ENCODE assay signal across 16 cellular contexts in the genomic region with DNA sequence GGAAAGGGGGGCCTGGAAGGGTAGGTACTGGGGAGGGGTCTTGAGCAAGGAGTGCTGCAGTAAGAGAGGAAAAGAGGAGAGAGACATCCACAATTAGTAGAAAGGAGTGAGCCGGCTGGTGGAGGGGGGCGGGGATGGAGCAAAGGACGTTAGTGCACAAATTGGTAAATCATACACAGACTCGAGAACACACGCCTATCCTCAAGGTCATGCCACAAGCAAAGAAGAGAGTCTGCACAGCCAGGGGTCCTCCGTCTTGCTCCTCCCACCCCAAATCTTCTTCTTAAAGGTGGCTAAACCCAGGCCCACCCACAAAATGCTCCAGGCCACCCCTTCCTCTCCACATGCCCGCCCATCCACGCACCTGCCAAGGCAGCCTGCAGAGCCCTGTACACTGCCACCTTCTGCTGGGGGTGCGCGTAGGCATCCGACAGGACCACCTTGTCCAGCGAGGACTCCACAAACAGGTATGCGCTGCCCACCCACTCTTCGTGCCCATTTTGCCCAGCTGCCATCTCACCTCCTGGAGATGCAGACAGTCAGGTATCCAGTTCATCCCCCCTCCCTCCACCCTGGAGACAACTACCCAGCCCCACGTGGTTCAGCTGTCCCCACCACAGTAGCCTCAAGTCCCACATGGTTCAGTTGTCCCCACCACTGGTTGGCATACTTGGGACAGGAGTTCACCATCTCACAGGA. TPM values are rescaled to one million over a fixed set of nuclear protein-coding genes. Genes with fewer than 3 reads are reported as not detected.
DNase-seq lines count a peak whose midpoint lies in the region; ATAC-seq, FAIRE-seq and TF ChIP-seq lines count a peak whose summit lies in the region.
"Had no signal": no experiment of that assay in that cellular context is flagged by ENCODE, and none has a peak within 500 bp of the region (broad histone marks: within the 10 kb centered on the region; RNA-seq: fewer than 3 reads in every experiment).

No MANE protein-coding gene starts in this region.

- no peak for ATAC-seq in activated naive CD8-positive, alpha-beta T cell treated with anti-CD3 and anti-CD28 coated beads, Interleukin-2, amount 10 ng/mL, durations not matched to agents 7 days and 5 days (ENCODE audit: low read depth)
- ATAC-seq in GM18907 (IDR thresholded peaks at IDR 0.05; ENCODE audit: unreplicated experiment) (no peak), upper lobe of right lung (no peak), gastroesophageal sphincter (no peak)
- ATAC-seq: left cardiac atrium had no signal

- no peaks in the 10 kb centered on the region for H3K79me2 ChIP-seq in OCI-LY1 (ENCODE audit: insufficient read depth, low read length)

- no peak overlapping the region for H3K27ac ChIP-seq in OCI-LY1 (ENCODE audit: low read depth, low read length, poor library complexity, severe bottlenecking)
- H3K27ac ChIP-seq in endodermal cell (ENCODE audit: low read depth, low read length): no peak overlapping the region
- H3K27ac ChIP-seq in small intestine (ENCODE audit: low read depth in 1 of 2, low read length in 1 of 2): no peak overlapping the region
- H3K27ac ChIP-seq in upper lobe of right lung: no peak overlapping the region
- H3K27ac ChIP-seq in gastroesophageal sphincter: no peak overlapping the region
- H3K27ac ChIP-seq: PC-9, VCaP had no signal

- no peaks in the 10 kb centered on the region for H3K9me3 Mint-ChIP-seq in activated naive CD8-positive, alpha-beta T cell treated with anti-CD3 and anti-CD28 coated beads, Interleukin-2, amount 10 ng/mL, durations not matched to agents 7 days and 5 days
- H3K9me3 Mint-ChIP-seq in activated naive CD8-positive, alpha-beta T cell treated with anti-CD3 and anti-CD28 coated beads for 36 hours: no peaks in the 10 kb centered on the region
- peaks cover 2% of the 10 kb centered on the region for H3K9me3 Mint-ChIP-seq in endodermal cell

- POLR2A ChIA-PET in activated naive CD8-positive, alpha-beta T cell treated with anti-CD3 and anti-CD28 coated beads, Interleukin-2, amount 10 ng/mL, durations not matched to agents 7 days and 5 days (lab: Charles Lee): interaction anchor here (1.9 to 2.1 kb wide), 2 partner anchors 127 to 142 kb away, joined by 11 read pairs; partner anchors contain the start of gene CBFB

- H3K36me3 ChIP-seq in OCI-LY1 (ENCODE audit: insufficient read depth, low read length) (no peaks in the 10 kb centered on the region), endodermal cell (ENCODE audit: control insufficient read depth, insufficient read depth, low read length) (no peaks in the 10 kb centered on the region), small intestine (ENCODE audit: control insufficient read depth in 2 of 2, insufficient read depth in 2 of 2, low read length in 2 of 2) (no peaks in the 10 kb centered on the region), upper lobe of right lung (no peaks in the 10 kb centered on the region), gastroesophageal sphincter (no peaks in the 10 kb centered on the region)

- FAIRE-seq in small intestine (lab: Jason Lieb, UNC): no peak

- no peaks in the 10 kb centered on the region for H4K20me1 ChIP-seq in OCI-LY1 (ENCODE audit: insufficient read depth, low read length)

- no peaks in the 10 kb centered on the region for H3F3A ChIP-seq in OCI-LY1 (ENCODE audit: insufficient read depth, low read length)

- DNase-seq in activated naive CD8-positive, alpha-beta T cell treated with anti-CD3 and anti-CD28 coated beads, Interleukin-2, amount 10 ng/mL, durations not matched to agents 7 days and 5 days: peak; percentile 41
- DNase-seq in activated naive CD8-positive, alpha-beta T cell treated with anti-CD3 and anti-CD28 coated beads for 36 hours: no peak
- DNase-seq in endodermal cell: peak; percentile 46
- peak; percentile 41 for DNase-seq in small intestine
- DNase-seq in upper lobe of right lung: no peak
- DNase-seq: activated CD8-positive, alpha-beta memory T cell treated with anti-CD3 and anti-CD28 coated beads, Interleukin-2, amount 50 U/mL, for 4 hours; Kasumi-1; left cardiac atrium; naive B cell; NCI-H524; PC-9 had no signal

- intact Hi-C loops in upper lobe of right lung (cut with DNase I): loop anchor here (10.0 kb wide), 1 partner anchor 181 kb away; no protein-coding TSS in a partner anchor

- H3K4me3 Mint-ChIP-seq in activated naive CD8-positive, alpha-beta T cell treated with anti-CD3 and anti-CD28 coated beads, Interleukin-2, amount 10 ng/mL, durations not matched to agents 7 days and 5 days: no peak overlapping the region
- no peak overlapping the region for H3K4me3 Mint-ChIP-seq in activated naive CD8-positive, alpha-beta T cell treated with anti-CD3 and anti-CD28 coated beads for 36 hours
- H3K4me3 Mint-ChIP-seq in endodermal cell: no peak overlapping the region
- H3K4me3 Mint-ChIP-seq: activated naive CD8-positive, alpha-beta T cell had no signal

- H3K36me3 Mint-ChIP-seq in activated naive CD8-positive, alpha-beta T cell treated with anti-CD3 and anti-CD28 coated beads, Interleukin-2, amount 10 ng/mL, durations not matched to agents 7 days and 5 days: peaks cover 20% of the 10 kb centered on the region
- peaks cover 15% of the 10 kb centered on the region for H3K36me3 Mint-ChIP-seq in activated naive CD8-positive, alpha-beta T cell treated with anti-CD3 and anti-CD28 coated beads for 36 hours
- H3K36me3 Mint-ChIP-seq in endodermal cell (ENCODE audit: low read depth): no peaks in the 10 kb centered on the region
- H3K36me3 Mint-ChIP-seq: activated naive CD8-positive, alpha-beta T cell; naive B cell had no signal

- peaks cover 56% of the 10 kb centered on the region for H3K4me1 Mint-ChIP-seq in activated naive CD8-positive, alpha-beta T cell treated with anti-CD3 and anti-CD28 coated beads, Interleukin-2, amount 10 ng/mL, durations not matched to agents 7 days and 5 days
- peaks cover 28% of the 10 kb centered on the region for H3K4me1 Mint-ChIP-seq in activated naive CD8-positive, alpha-beta T cell treated with anti-CD3 and anti-CD28 coated beads for 36 hours
- peaks cover 3% of the 10 kb centered on the region for H3K4me1 Mint-ChIP-seq in endodermal cell

- no peak for TF ChIP-seq POLR2A in gastroesophageal sphincter (IDR thresholded peaks at IDR 0.05)

- H3K9me3 ChIP-seq in OCI-LY1 (ENCODE audit: low read length) (no peaks in the 10 kb centered on the region), endodermal cell (ENCODE audit: control insufficient read depth, low read length) (no peaks in the 10 kb centered on the region), small intestine (ENCODE audit: control insufficient read depth, low read depth) (no peaks in the 10 kb centered on the region), upper lobe of right lung (no peaks in the 10 kb centered on the region), gastroesophageal sphincter (no peaks in the 10 kb centered on the region)

- H3K27me3 ChIP-seq in OCI-LY1 (ENCODE audit: insufficient read depth, low read length): no peaks in the 10 kb centered on the region
- peaks cover 100% of the 10 kb centered on the region for H3K27me3 ChIP-seq in endodermal cell (ENCODE audit: control insufficient read depth, insufficient read depth, low read length, poor library complexity, severe bottlenecking)
- H3K27me3 ChIP-seq in small intestine (ENCODE audit: control insufficient read depth in 2 of 2, insufficient read depth in 2 of 2, low read length in 2 of 2): no peaks in the 10 kb centered on the region
- no peaks in the 10 kb centered on the region for H3K27me3 ChIP-seq in upper lobe of right lung
- no peaks in the 10 kb centered on the region for H3K27me3 ChIP-seq in gastroesophageal sphincter

- H3K9ac ChIP-seq in OCI-LY1 (ENCODE audit: low read length) (no peak overlapping the region), endodermal cell (ENCODE audit: extremely low read depth, low read length, poor library complexity, severe bottlenecking) (no peak overlapping the region)

- WGBS in endodermal cell (ENCODE audit: insufficient coverage in 1 of 2, insufficient read length in 1 of 2), 2 experiments: 57 to 59% methylated on average over 10 to 15 of the region's 15 CpGs
- 30 to 63% (median 55%) methylated on average over 11 to 15 of the region's 15 CpGs for WGBS in small intestine, 3 donors
- WGBS in gastroesophageal sphincter (ENCODE audit: low coverage in 1 of 2), 2 donors: 50 to 72% methylated on average over 4 of the region's 15 CpGs

- H3K27me3 Mint-ChIP-seq in activated naive CD8-positive, alpha-beta T cell treated with anti-CD3 and anti-CD28 coated beads, Interleukin-2, amount 10 ng/mL, durations not matched to agents 7 days and 5 days: peaks cover 6% of the 10 kb centered on the region
- peaks cover 29% of the 10 kb centered on the region for H3K27me3 Mint-ChIP-seq in activated naive CD8-positive, alpha-beta T cell treated with anti-CD3 and anti-CD28 coated beads for 36 hours
- H3K27me3 Mint-ChIP-seq in endodermal cell (ENCODE audit: insufficient read depth): peaks cover 97% of the 10 kb centered on the region

- no peaks in the 10 kb centered on the region for H3K9me2 ChIP-seq in OCI-LY1 (ENCODE audit: low read depth, low read length)

- no peak overlapping the region for H3K4me3 ChIP-seq in OCI-LY1 (ENCODE audit: low read depth, low read length, poor library complexity, severe bottlenecking)
- no peak overlapping the region for H3K4me3 ChIP-seq in endodermal cell (ENCODE audit: low read length)
- no peak overlapping the region for H3K4me3 ChIP-seq in small intestine (ENCODE audit: low read depth in 1 of 2, low read length in 2 of 2)
- H3K4me3 ChIP-seq in upper lobe of right lung: no peak overlapping the region
- H3K4me3 ChIP-seq in gastroesophageal sphincter: no peak overlapping the region
- H3K4me3 ChIP-seq: PC-9 had no signal

- no peak for TF ChIP-seq EP300 in gastroesophageal sphincter (IDR thresholded peaks at IDR 0.05)

- H3K27ac Mint-ChIP-seq in activated naive CD8-positive, alpha-beta T cell treated with anti-CD3 and anti-CD28 coated beads, Interleukin-2, amount 10 ng/mL, durations not matched to agents 7 days and 5 days: peak overlapping the region; percentile 63
- no peak overlapping the region for H3K27ac Mint-ChIP-seq in activated naive CD8-positive, alpha-beta T cell treated with anti-CD3 and anti-CD28 coated beads for 36 hours
- no peak overlapping the region for H3K27ac Mint-ChIP-seq in endodermal cell

- 0 out of 2 replicates have a peak, but pooled peaks have one; percentile 12 for TF ChIP-seq CTCF in OCI-LY1 (IDR thresholded peaks at IDR 0.05; ENCODE audit: low read length)
- no peak for TF ChIP-seq CTCF in endodermal cell (conservative IDR thresholded peaks at IDR 0.05)
- no peak for TF ChIP-seq CTCF in upper lobe of right lung (IDR thresholded peaks at IDR 0.05)
- TF ChIP-seq CTCF in gastroesophageal sphincter (IDR thresholded peaks at IDR 0.05): no peak

- H3K4me1 ChIP-seq in OCI-LY1 (ENCODE audit: insufficient read depth, low read length, severe bottlenecking) (peaks cover 20% of the 10 kb centered on the region), endodermal cell (ENCODE audit: control insufficient read depth, insufficient read depth, low read length) (no peaks in the 10 kb centered on the region), small intestine (ENCODE audit: control insufficient read depth in 2 of 2, insufficient read depth in 1 of 2, low read depth in 1 of 2, low read length in 1 of 2) (peaks cover 0 to 3% of the 10 kb centered on the region in 2 donors), upper lobe of right lung (peaks cover 10% of the 10 kb centered on the region), gastroesophageal sphincter (peaks cover 0 to 51% (median 19%) of the 10 kb centered on the region in 3 donors)

- no peak overlapping the region for H3K4me2 ChIP-seq in OCI-LY1 (ENCODE audit: low read length)
- H3K4me2 ChIP-seq: PC-9 had no signal

- H2AFZ ChIP-seq in OCI-LY1 (ENCODE audit: low read length): no peak overlapping the region
- H2AFZ ChIP-seq: PC-9 had no signal

RNA-seq across cellular contexts. Expression of gene TRADD, which starts 3.4 kb away (rescaled TPM):
- 10 to 100 TPM; 77.3 to 81.7 TPM for total RNA-seq in activated naive CD8-positive, alpha-beta T cell treated with anti-CD3 and anti-CD28 coated beads, Interleukin-2, amount 10 ng/mL, durations not matched to agents 7 days and 5 days
- 10 to 100 TPM; 15.3 to 16.0 TPM for total RNA-seq in activated naive CD8-positive, alpha-beta T cell treated with anti-CD3 and anti-CD28 coated beads for 36 hours
- total RNA-seq in endodermal cell (1 to 10 TPM; 2.8 to 5.4 TPM), upper lobe of right lung (24.1 TPM), gastroesophageal sphincter (10 to 100 TPM; 26.1 to 39.7 (median 28.9) TPM)
- 1.3 TPM for polyA plus RNA-seq in endodermal cell (2013, experiment 1 of 2)
- 0.83 TPM for polyA plus RNA-seq in endodermal cell (2013, experiment 2 of 2)
- polyA plus RNA-seq in small intestine: 10 to 100 TPM; 18.8 to 37.8 (median 28.4) TPM

RNA-seq across cellular contexts. Expression of gene FBXL8, which starts 3.5 kb away (rescaled TPM):
- 10 to 100 TPM; 34.1 to 41.3 TPM for total RNA-seq in activated naive CD8-positive, alpha-beta T cell treated with anti-CD3 and anti-CD28 coated beads, Interleukin-2, amount 10 ng/mL, durations not matched to agents 7 days and 5 days
- total RNA-seq in activated naive CD8-positive, alpha-beta T cell treated with anti-CD3 and anti-CD28 coated beads for 36 hours: 1 to 10 TPM; 7.9 to 8.5 TPM
- total RNA-seq in endodermal cell (1 to 10 TPM; 1.9 to 3.5 TPM), upper lobe of right lung (34.1 TPM), gastroesophageal sphincter (10 to 100 TPM in 3 of 4 donors, 1 to 10 TPM in 1; 6.9 to 18.8 (median 14.2) TPM)
- polyA plus RNA-seq in endodermal cell (2013, experiment 1 of 2): 1.1 TPM
- polyA plus RNA-seq in endodermal cell (2013, experiment 2 of 2): 0.75 TPM
- polyA plus RNA-seq in small intestine: 10 to 100 TPM in 1 of 3 donors, 1 to 10 TPM in 2; 5.8 to 13.1 (median 7.6) TPM

RNA-seq across cellular contexts. Expression of gene B3GNT9, which starts 5.5 kb away (rescaled TPM):
- 10 to 100 TPM in 1 of 2 experiments, 1 to 10 TPM in 1; 9.0 to 10.1 TPM for total RNA-seq in activated naive CD8-positive, alpha-beta T cell treated with anti-CD3 and anti-CD28 coated beads, Interleukin-2, amount 10 ng/mL, durations not matched to agents 7 days and 5 days
- total RNA-seq in activated naive CD8-positive, alpha-beta T cell treated with anti-CD3 and anti-CD28 coated beads for 36 hours: 1 to 10 TPM; 1.5 to 1.7 TPM
- total RNA-seq in endodermal cell: 10 to 100 TPM in 1 of 2 donors, 1 to 10 TPM in 1; 7.2 to 11.0 TPM
- 2.7 TPM for polyA plus RNA-seq in endodermal cell (2013, experiment 1 of 2)
- polyA plus RNA-seq in endodermal cell (2013, experiment 2 of 2): 2.1 TPM
- 1 to 10 TPM in 2 of 3 donors, under 1 TPM in 1; 0.89 to 4.9 (median 1.6) TPM for polyA plus RNA-seq in small intestine
- total RNA-seq in upper lobe of right lung: 19.3 TPM
- 10 to 100 TPM; 16.3 to 33.6 (median 23.1) TPM for total RNA-seq in gastroesophageal sphincter

RNA-seq across cellular contexts. Expression of gene HSF4, which starts 8.2 kb away (rescaled TPM):
- 10 to 100 TPM; 61.5 to 76.8 TPM for total RNA-seq in activated naive CD8-positive, alpha-beta T cell treated with anti-CD3 and anti-CD28 coated beads, Interleukin-2, amount 10 ng/mL, durations not matched to agents 7 days and 5 days
- 10 to 100 TPM in 1 of 2 experiments, 1 to 10 TPM in 1; 9.3 to 10.1 TPM for total RNA-seq in activated naive CD8-positive, alpha-beta T cell treated with anti-CD3 and anti-CD28 coated beads for 36 hours
- total RNA-seq in endodermal cell: 1 to 10 TPM; 2.0 to 6.8 TPM
- 1.2 TPM for polyA plus RNA-seq in endodermal cell (2013, experiment 1 of 2)
- polyA plus RNA-seq in endodermal cell (2013, experiment 2 of 2): 1.6 TPM
- polyA plus RNA-seq in small intestine: 10 to 100 TPM in 1 of 3 donors, 1 to 10 TPM in 2; 4.6 to 15.1 (median 6.3) TPM
- 87.8 TPM for total RNA-seq in upper lobe of right lung
- total RNA-seq in gastroesophageal sphincter: 100 to 1,000 TPM in 1 of 4 donors, 10 to 100 TPM in 2, 1 to 10 TPM in 1; 7.7 to 110 (median 59.4) TPM

RNA-seq across cellular contexts. Expression of gene NOL3, which starts 14.0 kb away (rescaled TPM):
- 10 to 100 TPM; 17.7 to 18.6 TPM for total RNA-seq in activated naive CD8-positive, alpha-beta T cell treated with anti-CD3 and anti-CD28 coated beads, Interleukin-2, amount 10 ng/mL, durations not matched to agents 7 days and 5 days
- 1 to 10 TPM; 6.1 to 6.4 TPM for total RNA-seq in activated naive CD8-positive, alpha-beta T cell treated with anti-CD3 and anti-CD28 coated beads for 36 hours
- total RNA-seq in endodermal cell (10 to 100 TPM; 11.6 TPM), upper lobe of right lung (59.7 TPM), gastroesophageal sphincter (10 to 100 TPM; 23.0 to 78.9 (median 49.9) TPM)
- 12.1 TPM for polyA plus RNA-seq in endodermal cell (2013, experiment 1 of 2)
- 6.5 TPM for polyA plus RNA-seq in endodermal cell (2013, experiment 2 of 2)
- polyA plus RNA-seq in small intestine: 10 to 100 TPM in 2 of 3 donors, 1 to 10 TPM in 1; 8.7 to 17.1 (median 10.3) TPM

Comparison
In these comparisons a context has a peak if more than half of its experiments do, and no peak if none do; other contexts are left out.
1. DNase-seq: peak in activated naive CD8-positive, alpha-beta T cell treated with anti-CD3 and anti-CD28 coated beads, Interleukin-2, amount 10 ng/mL, durations not matched to agents 7 days and 5 days (single experiment), endodermal cell (single experiment) and small intestine (single experiment); none in activated naive CD8-positive, alpha-beta T cell treated with anti-CD3 and anti-CD28 coated beads for 36 hours (single experiment) and upper lobe of right lung (single experiment).